ENCODE assay signal across 1 cellular context in genomic region chr13:93249259-93249917, GRCh38.
TF ChIP-seq lines count a peak whose summit lies in the region.

No MANE protein-coding gene starts in this region.

TF ChIP-seq in HepG2, 621 proteins besides CTCF, POLR2A, EP300 and RAD21 (continued from another document and continues in another):
- no peak for TF ChIP-seq HBP1 (CRISPR knock-in tag; IDR thresholded peaks at IDR 0.05; ENCODE audit: low read depth)
- TF ChIP-seq ZNF790 (CRISPR knock-in tag; IDR thresholded peaks at IDR 0.05; ENCODE audit: borderline replicate concordance) = no peak
- TF ChIP-seq ZNF33B (CRISPR knock-in tag; IDR thresholded peaks at IDR 0.05) = no peak
- TF ChIP-seq E2F5 (CRISPR knock-in tag; conservative IDR thresholded peaks at IDR 0.05) = no peak
- no peak for TF ChIP-seq ZNF451 (CRISPR knock-in tag; IDR thresholded peaks at IDR 0.05)
- TF ChIP-seq ESRRA (CRISPR knock-in tag; IDR thresholded peaks at IDR 0.05; ENCODE audit: low read depth) = no peak
- no peak for TF ChIP-seq CHD4 (IDR thresholded peaks at IDR 0.05; ENCODE audit: borderline replicate concordance, low read length)
- no peak for TF ChIP-seq THYN1 (CRISPR knock-in tag; IDR thresholded peaks at IDR 0.05; ENCODE audit: borderline replicate concordance, low read depth)
- TF ChIP-seq CREB1 (IDR thresholded peaks at IDR 0.05) = no peak
- peak; percentile 37; the same call in 1 of the 2 replicates for TF ChIP-seq CREB1 (CRISPR knock-in tag; IDR thresholded peaks at IDR 0.05)
- no peak for TF ChIP-seq ZNF326 (CRISPR knock-in tag; IDR thresholded peaks at IDR 0.05; ENCODE audit: borderline replicate concordance)
- peak; percentile 43 for TF ChIP-seq GATAD2A (CRISPR knock-in tag; IDR thresholded peaks at IDR 0.05)
- no peak for TF ChIP-seq TEAD3 (CRISPR knock-in tag; optimal IDR thresholded peaks at IDR 0.05; ENCODE audit: borderline replicate concordance)
- no peak for TF ChIP-seq CBX1 (IDR thresholded peaks at IDR 0.05; ENCODE audit: low read depth)
- TF ChIP-seq SIN3A (IDR thresholded peaks at IDR 0.05; ENCODE audit: borderline replicate concordance, low read depth, low read length) = no peak
- TF ChIP-seq MIXL1 (CRISPR knock-in tag; IDR thresholded peaks at IDR 0.05) = 0 out of 2 replicates have a peak, but pooled peaks have one; percentile 9
- TF ChIP-seq PAXIP1 (CRISPR knock-in tag; conservative IDR thresholded peaks at IDR 0.05) = peak; percentile 31; the same call in 1 of the 2 replicates
- TF ChIP-seq HMGXB4 (CRISPR knock-in tag; IDR thresholded peaks at IDR 0.05; ENCODE audit: borderline replicate concordance in 1 of 2, low read depth in 1 of 2) = no peak
- TF ChIP-seq SYNCRIP (IDR thresholded peaks at IDR 0.05; ENCODE audit: insufficient read depth, low read depth, low read length) = no peak
- peak; percentile 29; the same call in 1 of the 2 replicates for TF ChIP-seq CREM (IDR thresholded peaks at IDR 0.05)
- no peak for TF ChIP-seq CREM (CRISPR knock-in tag; IDR thresholded peaks at IDR 0.05)
- TF ChIP-seq ZFP36 (IDR thresholded peaks at IDR 0.05; ENCODE audit: borderline replicate concordance, low read depth, low read length, partially characterized antibody) = no peak
- no peak for TF ChIP-seq CENPX (CRISPR knock-in tag; IDR thresholded peaks at IDR 0.05)
- no peak; the same call in 1 of the 2 replicates for TF ChIP-seq HDAC2 (CRISPR knock-in tag; IDR thresholded peaks at IDR 0.05)
- 0 out of 2 replicates have a peak, but pooled peaks have one; percentile 51 for TF ChIP-seq ZNF614 (CRISPR knock-in tag; IDR thresholded peaks at IDR 0.05; ENCODE audit: borderline replicate concordance)
- no peak for TF ChIP-seq ZNF784 (CRISPR knock-in tag; IDR thresholded peaks at IDR 0.05; ENCODE audit: borderline replicate concordance)
- TF ChIP-seq FOSL1 (CRISPR knock-in tag; IDR thresholded peaks at IDR 0.05; ENCODE audit: borderline replicate concordance) = peak; percentile 79
- no peak for TF ChIP-seq NR2F2 (IDR thresholded peaks at IDR 0.05; ENCODE audit: borderline replicate concordance, low read depth)
- no peak for TF ChIP-seq JUNB (CRISPR knock-in tag; IDR thresholded peaks at IDR 0.05; ENCODE audit: borderline replicate concordance)
- TF ChIP-seq ZNF768 (CRISPR knock-in tag; IDR thresholded peaks at IDR 0.05) = no peak
- no peak for TF ChIP-seq SNAI1 (CRISPR knock-in tag; IDR thresholded peaks at IDR 0.05; ENCODE audit: borderline replicate concordance)
- TF ChIP-seq HNRNPK (IDR thresholded peaks at IDR 0.05; ENCODE audit: low read depth, low read length, poor library complexity, severe bottlenecking) = no peak
- TF ChIP-seq ZNF264 (CRISPR knock-in tag; IDR thresholded peaks at IDR 0.05) = no peak
- no peak for TF ChIP-seq ZNF577 (CRISPR knock-in tag; IDR thresholded peaks at IDR 0.05; ENCODE audit: borderline replicate concordance, low read depth)
- peak; percentile 95 for TF ChIP-seq ZNF644 (CRISPR knock-in tag; IDR thresholded peaks at IDR 0.05; ENCODE audit: low read depth)
- no peak for TF ChIP-seq ZSCAN21 (CRISPR knock-in tag; IDR thresholded peaks at IDR 0.05; ENCODE audit: borderline replicate concordance)
- TF ChIP-seq TBX2 (CRISPR knock-in tag; IDR thresholded peaks at IDR 0.05; ENCODE audit: borderline replicate concordance) = peak; percentile 51; the same call in 1 of the 2 replicates
- TF ChIP-seq HOXA9 (CRISPR knock-in tag; IDR thresholded peaks at IDR 0.05; ENCODE audit: borderline replicate concordance) = no peak
- TF ChIP-seq ZNF761 (CRISPR knock-in tag; conservative IDR thresholded peaks at IDR 0.05) = no peak
- TF ChIP-seq ELF4 (CRISPR knock-in tag; IDR thresholded peaks at IDR 0.05; ENCODE audit: borderline replicate concordance) = peak; percentile 36; the same call in 1 of the 2 replicates
- no peak for TF ChIP-seq ZNF616 (CRISPR knock-in tag; IDR thresholded peaks at IDR 0.05; ENCODE audit: low read depth)
- TF ChIP-seq RCOR2 (CRISPR knock-in tag; IDR thresholded peaks at IDR 0.05) = no peak
- no peak for TF ChIP-seq GTF3A (CRISPR knock-in tag; conservative IDR thresholded peaks at IDR 0.05)
- TF ChIP-seq MAZ (IDR thresholded peaks at IDR 0.05; ENCODE audit: borderline replicate concordance, low read depth, low read length) = no peak
- TF ChIP-seq MAZ (CRISPR knock-in tag; IDR thresholded peaks at IDR 0.05; ENCODE audit: low read depth) = 0 out of 2 replicates have a peak, but pooled peaks have one; percentile 9
- peak; percentile 52 for TF ChIP-seq ASH2L (IDR thresholded peaks at IDR 0.05; ENCODE audit: insufficient read length, low read depth, low read length)
- TF ChIP-seq SNAPC5 (CRISPR knock-in tag; IDR thresholded peaks at IDR 0.05; ENCODE audit: borderline replicate concordance) = no peak
- TF ChIP-seq ZNF567 (CRISPR knock-in tag; IDR thresholded peaks at IDR 0.05; ENCODE audit: borderline replicate concordance) = no peak
- TF ChIP-seq ZFY (CRISPR knock-in tag; IDR thresholded peaks at IDR 0.05) = 0 out of 2 replicates have a peak, but pooled peaks have one; percentile 34
- TF ChIP-seq SOX13 (IDR thresholded peaks at IDR 0.05) = no peak
- TF ChIP-seq SOX13 (CRISPR knock-in tag; conservative IDR thresholded peaks at IDR 0.05 in 1 of 2, IDR thresholded peaks at IDR 0.05 in 1 of 2) = peak in 1 of 2 experiments; percentile 55; a peak in 1 of 4 replicates
- 0 out of 2 replicates have a peak, but pooled peaks have one; percentile 10 for TF ChIP-seq ZFX (CRISPR knock-in tag; IDR thresholded peaks at IDR 0.05; ENCODE audit: low read depth)
- TF ChIP-seq PLSCR1 (CRISPR knock-in tag; IDR thresholded peaks at IDR 0.05; ENCODE audit: borderline replicate concordance) = no peak
- no peak for TF ChIP-seq ZNF546 (CRISPR knock-in tag; conservative IDR thresholded peaks at IDR 0.05)
- no peak for TF ChIP-seq ZNF333 (CRISPR knock-in tag; IDR thresholded peaks at IDR 0.05; ENCODE audit: borderline replicate concordance)
- TF ChIP-seq POLR2AphosphoS5 (IDR thresholded peaks at IDR 0.05; ENCODE audit: low read depth, low read length) = no peak
- peak; percentile 42; the same call in 1 of the 2 replicates for TF ChIP-seq ELF1 (CRISPR knock-in tag; IDR thresholded peaks at IDR 0.05)
- no peak for TF ChIP-seq ZBTB25 (CRISPR knock-in tag; IDR thresholded peaks at IDR 0.05)
- TF ChIP-seq ZNF143 (CRISPR knock-in tag; IDR thresholded peaks at IDR 0.05) = no peak
- no peak for TF ChIP-seq TFE3 (CRISPR knock-in tag; IDR thresholded peaks at IDR 0.05)
- TF ChIP-seq SP140L (CRISPR knock-in tag; IDR thresholded peaks at IDR 0.05; ENCODE audit: borderline replicate concordance) = peak; percentile 61; the same call in 1 of the 2 replicates
- no peak for TF ChIP-seq ZNF180 (CRISPR knock-in tag; IDR thresholded peaks at IDR 0.05; ENCODE audit: borderline replicate concordance, low read depth)
- TF ChIP-seq FOXA1 (IDR thresholded peaks at IDR 0.05) = no peak
- TF ChIP-seq FOXA1 (CRISPR knock-in tag; IDR thresholded peaks at IDR 0.05) = peak; percentile 36; the same call in 1 of the 2 replicates
- no peak for TF ChIP-seq TEAD2 (CRISPR knock-in tag; IDR thresholded peaks at IDR 0.05)
- TF ChIP-seq MEIS1 (CRISPR knock-in tag; IDR thresholded peaks at IDR 0.05; ENCODE audit: borderline replicate concordance) = no peak
